ENCODE assay signal across 9 cellular contexts in genomic region chr11:111983187-111983986, GRCh38. TPM values are rescaled to one million over a fixed set of nuclear protein-coding genes. Genes with fewer than 3 reads are reported as not detected.
DNase-seq lines count a peak whose midpoint lies in the region; ATAC-seq and TF ChIP-seq lines count a peak whose summit lies in the region.
"Had no signal": no experiment of that assay in that cellular context is flagged by ENCODE, and none has a peak within 500 bp of the region (broad histone marks: within the 10 kb centered on the region; RNA-seq: fewer than 3 reads in every experiment).

No MANE protein-coding gene starts in this region.

- WGBS in trophoblast cell (ENCODE audit: extremely low coverage, insufficient coverage, insufficient read length), result no CpG with 5 or more reads among the region's 7 CpGs

- H3K27ac ChIP-seq in trophoblast cell (ENCODE audit: low read depth, low read length), result no peak overlapping the region

- DNase-seq in HT-29 (ENCODE audit: low spot score), result peak; percentile 86
- DNase-seq in astrocyte of the spinal cord (ENCODE audit: low read depth, low spot score), result peak; percentile 46
- peak; percentile 88 for DNase-seq in iPS DF 19.7 (ENCODE audit: low read depth, low spot score)
- peak; percentile 75 to 90 for DNase-seq in trophoblast cell
- no peak for DNase-seq in NCI-H187 treated with DMSO at 0.1 percent for 48 hours (lab: John Stamatoyannopoulos, UW)
- no peak for DNase-seq in GDM1 (lab: John Stamatoyannopoulos, UW)
- no peak for DNase-seq in foreskin fibroblast
- DNase-seq: activated CD4-positive, alpha-beta T cell treated with anti-CD3 and anti-CD28 coated beads, Interleukin-2, amount 50 U/mL, for 1 hour had no signal

- ATAC-seq in HG02870 (IDR thresholded peaks at IDR 0.05; ENCODE audit: unreplicated experiment), result no peak

- no peaks in the 10 kb centered on the region for H3K79me2 ChIP-seq in trophoblast cell (ENCODE audit: control insufficient read depth, insufficient read depth, low read length, poor library complexity)

- H4K12ac ChIP-seq in trophoblast cell (ENCODE audit: low read depth, low read length), result no peak overlapping the region

- no peak overlapping the region for H2AFZ ChIP-seq in trophoblast cell (ENCODE audit: insufficient read depth, low read length, poor library complexity)

- H3K4ac ChIP-seq in trophoblast cell (ENCODE audit: low read depth, low read length), result no peak overlapping the region

- no peak overlapping the region for H3K14ac ChIP-seq in trophoblast cell (ENCODE audit: low read length)

- H3K9ac ChIP-seq in trophoblast cell (ENCODE audit: low read length), result no peak overlapping the region

- no peak overlapping the region for H2BK12ac ChIP-seq in trophoblast cell (ENCODE audit: low read length)

- no peaks in the 10 kb centered on the region for H3K27me3 ChIP-seq in trophoblast cell (ENCODE audit: insufficient read depth, low read length)

- no peak overlapping the region for H3K23ac ChIP-seq in trophoblast cell (ENCODE audit: low read length)

- H2BK5ac ChIP-seq in trophoblast cell (ENCODE audit: low read depth, low read length, poor library complexity), result no peak overlapping the region

- H3K79me1 ChIP-seq in trophoblast cell (ENCODE audit: low read length), result no peaks in the 10 kb centered on the region

- no peaks in the 10 kb centered on the region for H3K36me3 ChIP-seq in trophoblast cell (ENCODE audit: control insufficient read depth in 1 of 2, insufficient read depth in 2 of 2, low read length in 2 of 2)

- H2BK120ac ChIP-seq in trophoblast cell (ENCODE audit: insufficient read depth, low read length, poor library complexity), result no peak overlapping the region

- no peak overlapping the region for H3K18ac ChIP-seq in trophoblast cell (ENCODE audit: low read length)

- in situ Hi-C loops in astrocyte of the spinal cord (cut with HindIII; ENCODE audit: low sequenced_read_pairs), result no loop called here

- no peaks in the 10 kb centered on the region for H3K9me3 ChIP-seq in trophoblast cell (ENCODE audit: insufficient read depth, low read depth, low read length)

- no peak overlapping the region for H4K8ac ChIP-seq in trophoblast cell (ENCODE audit: low read depth, low read length)

- H3K4me3 ChIP-seq in astrocyte of the spinal cord (ENCODE audit: low read depth, low read length) (no peak overlapping the region), trophoblast cell (ENCODE audit: low read depth, low read length) (no peak overlapping the region), foreskin fibroblast (ENCODE audit: low read depth in 1 of 2, low read length in 2 of 2) (no peak overlapping the region)

- TF ChIP-seq CTCF in astrocyte of the spinal cord (IDR thresholded peaks at IDR 0.05; ENCODE audit: low read depth, low read length), result no peak
- TF ChIP-seq CTCF in foreskin fibroblast (IDR thresholded peaks at IDR 0.05; ENCODE audit: low read depth, low read length), result no peak

- H3K4me2 ChIP-seq in trophoblast cell (ENCODE audit: low read length), result peak overlapping the region; percentile 48

- no peak overlapping the region for H2AK5ac ChIP-seq in trophoblast cell (ENCODE audit: low read length)

- peaks cover 2 to 5% of the 10 kb centered on the region in 2 experiments for H3K4me1 ChIP-seq in trophoblast cell (ENCODE audit: control insufficient read depth in 1 of 2, insufficient read depth in 2 of 2, low read length in 2 of 2)

- no peak overlapping the region for H4K91ac ChIP-seq in trophoblast cell (ENCODE audit: low read depth, low read length)

RNA-seq across cellular contexts. Expression of gene DLAT, which starts 41.8 kb away (rescaled TPM):
- 37.2 and 42.4 TPM in 2 replicates for total RNA-seq in HT-29 (2014; rRNA removed; shearing (Covaris generic))
- 23.8 and 24.0 TPM in 2 replicates for polyA plus RNA-seq in trophoblast cell (2013)

RNA-seq across cellular contexts. Expression of gene DIXDC1, which starts 46.2 kb away (rescaled TPM):
- 2.0 and 2.6 TPM in 2 replicates for total RNA-seq in HT-29 (2014; rRNA removed; shearing (Covaris generic))
- polyA plus RNA-seq in trophoblast cell (2013), result 3.0 and 3.1 TPM in 2 replicates

Comparison
In these comparisons a context has a peak if more than half of its experiments do, and no peak if none do; other contexts are left out.
1. DNase-seq: peak in HT-29 (single experiment), astrocyte of the spinal cord (single experiment), iPS DF 19.7 (single experiment) and trophoblast cell (2 of 2); none in NCI-H187 treated with DMSO at 0.1 percent for 48 hours (single experiment), GDM1 (single experiment) and foreskin fibroblast (0 of 2).